ENCODE assay signal across 1 cellular context in the genomic region with DNA sequence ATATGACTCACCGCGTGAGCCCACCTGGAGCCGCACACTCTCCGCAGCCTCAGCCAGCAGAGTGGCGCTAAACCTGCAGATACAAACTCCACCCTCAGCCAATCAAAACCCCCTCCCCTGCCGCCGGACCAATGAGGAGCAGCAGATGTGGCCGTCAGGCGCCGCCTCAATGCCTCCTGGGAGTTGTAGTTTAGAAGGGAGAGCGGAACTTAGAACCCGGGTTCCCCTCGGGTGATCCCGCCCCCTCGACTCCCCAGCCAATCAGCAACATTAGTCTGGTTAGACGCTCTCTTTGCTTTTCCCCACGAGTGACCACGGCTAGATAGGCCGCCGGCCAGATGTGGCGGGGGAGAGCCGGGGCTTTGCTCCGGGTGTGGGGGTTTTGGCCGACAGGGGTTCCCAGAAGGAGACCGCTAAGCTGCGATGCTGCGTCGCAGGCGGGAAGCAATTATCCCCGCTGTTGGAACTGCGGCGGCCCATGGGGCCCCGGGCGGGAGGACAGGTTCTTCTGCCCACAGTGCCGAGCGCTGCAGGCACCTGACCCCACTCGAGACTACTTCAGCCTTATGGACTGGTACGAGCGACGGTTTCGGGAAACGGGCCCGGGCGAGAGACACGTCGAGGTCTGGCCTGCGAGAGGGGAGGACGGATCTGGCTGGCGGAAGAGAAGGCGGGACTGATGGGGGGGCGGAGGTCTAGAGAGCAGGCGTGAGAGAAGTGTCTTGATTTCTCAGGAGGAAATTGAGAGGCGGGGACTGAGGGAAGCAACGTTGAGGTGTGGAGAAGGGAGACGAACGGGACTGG.
TF ChIP-seq lines count a peak whose summit lies in the region.

A gene (minus strand): TSS at position 63 of the 804 bp plus-strand sequence. CDS start 7,099 bp downstream, outside the sequence.
A gene with protein sequence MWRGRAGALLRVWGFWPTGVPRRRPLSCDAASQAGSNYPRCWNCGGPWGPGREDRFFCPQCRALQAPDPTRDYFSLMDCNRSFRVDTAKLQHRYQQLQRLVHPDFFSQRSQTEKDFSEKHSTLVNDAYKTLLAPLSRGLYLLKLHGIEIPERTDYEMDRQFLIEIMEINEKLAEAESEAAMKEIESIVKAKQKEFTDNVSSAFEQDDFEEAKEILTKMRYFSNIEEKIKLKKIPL (plus strand): TSS at position 282 of the 804 bp plus-strand sequence. CDS start 57 bp downstream, at position 339.

TF ChIP-seq in HCT116, 20 proteins besides CTCF, POLR2A, EP300 and RAD21 (continued from another document):
- TF ChIP-seq, protein P1, sequence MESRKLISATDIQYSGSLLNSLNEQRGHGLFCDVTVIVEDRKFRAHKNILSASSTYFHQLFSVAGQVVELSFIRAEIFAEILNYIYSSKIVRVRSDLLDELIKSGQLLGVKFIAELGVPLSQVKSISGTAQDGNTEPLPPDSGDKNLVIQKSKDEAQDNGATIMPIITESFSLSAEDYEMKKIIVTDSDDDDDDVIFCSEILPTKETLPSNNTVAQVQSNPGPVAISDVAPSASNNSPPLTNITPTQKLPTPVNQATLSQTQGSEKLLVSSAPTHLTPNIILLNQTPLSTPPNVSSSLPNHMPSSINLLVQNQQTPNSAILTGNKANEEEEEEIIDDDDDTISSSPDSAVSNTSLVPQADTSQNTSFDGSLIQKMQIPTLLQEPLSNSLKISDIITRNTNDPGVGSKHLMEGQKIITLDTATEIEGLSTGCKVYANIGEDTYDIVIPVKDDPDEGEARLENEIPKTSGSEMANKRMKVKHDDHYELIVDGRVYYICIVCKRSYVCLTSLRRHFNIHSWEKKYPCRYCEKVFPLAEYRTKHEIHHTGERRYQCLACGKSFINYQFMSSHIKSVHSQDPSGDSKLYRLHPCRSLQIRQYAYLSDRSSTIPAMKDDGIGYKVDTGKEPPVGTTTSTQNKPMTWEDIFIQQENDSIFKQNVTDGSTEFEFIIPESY (IDR thresholded peaks at IDR 0.05; ENCODE audit: extremely low read depth, insufficient replicate concordance, low read length): no peak
- TF ChIP-seq TCF7L2 (IDR thresholded peaks at IDR 0.05; ENCODE audit: borderline replicate concordance, extremely low read depth, insufficient read depth, insufficient read length) (peak; percentile 21), ZNF274 (IDR thresholded peaks at IDR 0.05; ENCODE audit: low read depth, low read length) (no peak), CEBPB (IDR thresholded peaks at IDR 0.05; ENCODE audit: low read depth) (no peak), EZH2phosphoT487 (IDR thresholded peaks at IDR 0.05; ENCODE audit: borderline replicate concordance) (no peak), EGR1 (IDR thresholded peaks at IDR 0.05; ENCODE audit: low read depth) (no peak)
- TF ChIP-seq, protein P2, sequence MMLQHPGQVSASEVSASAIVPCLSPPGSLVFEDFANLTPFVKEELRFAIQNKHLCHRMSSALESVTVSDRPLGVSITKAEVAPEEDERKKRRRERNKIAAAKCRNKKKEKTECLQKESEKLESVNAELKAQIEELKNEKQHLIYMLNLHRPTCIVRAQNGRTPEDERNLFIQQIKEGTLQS (IDR thresholded peaks at IDR 0.05): no peak
